23 cellular contexts compared by ENCODE assay signal in the genomic region with DNA sequence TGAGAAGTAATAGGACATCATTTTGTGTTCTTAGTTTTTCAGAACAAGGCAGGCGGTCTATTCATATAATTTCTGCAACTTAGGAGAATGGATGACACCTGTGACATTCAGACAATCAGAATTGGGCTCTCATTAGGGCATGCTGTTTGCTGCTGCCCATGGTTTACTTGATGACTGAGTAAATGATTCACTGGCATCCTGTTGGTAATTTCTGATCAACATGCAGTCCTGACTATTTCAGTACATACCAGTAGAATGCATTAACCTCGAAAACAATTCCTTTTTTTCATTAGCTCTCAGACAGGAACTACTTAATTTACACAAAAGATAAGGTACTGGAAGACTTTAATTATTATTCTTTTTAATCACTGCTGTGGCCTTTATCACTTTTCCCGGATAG.
"Had no signal": no experiment of that assay in that cellular context is flagged by ENCODE, and none has a peak within 500 bp of the region (broad histone marks: within the 10 kb centered on the region; RNA-seq: fewer than 3 reads in every experiment).

No MANE protein-coding gene starts in this region.

- H3K27ac ChIP-seq: colonic mucosa, epithelial cell of prostate, esophagus squamous epithelium, gastrocnemius medialis, heart right ventricle, left lung, lower lobe of right lung had no signal

- H3K9me3 ChIP-seq: colonic mucosa, esophagus squamous epithelium, gastrocnemius medialis, mucosa of descending colon had no signal

- H3K27me3 Mint-ChIP-seq: dendritic cell treated with granulocyte-macrophage colony-stimulating factor and Interleukin-4, amounts not matched to agents 40 ng/mL and 50 ng/mL, for 4 days; effector memory CD8-positive, alpha-beta T cell; naive B cell had no signal

- H3K4me1 ChIP-seq: colonic mucosa, esophagus squamous epithelium, gastrocnemius medialis, heart right ventricle, left lung, lower lobe of right lung had no signal

- DNase-seq: colonic mucosa; cortex of kidney; effector memory CD8-positive, alpha-beta T cell; endodermal cell; erythroblast; esophagus squamous epithelium; foreskin fibroblast; foreskin melanocyte; gastrocnemius medialis; glutamatergic neuron; head of caudate nucleus; heart right ventricle; hippocampal formation; left cardiac atrium; left lung; left ventricle myocardium superior; lower lobe of right lung; mesenchymal stem cell; mucosa of descending colon; naive B cell had no signal

- H3K4me3 ChIP-seq: colonic mucosa, esophagus squamous epithelium, gastrocnemius medialis, heart right ventricle, left lung, lower lobe of right lung, mucosa of descending colon had no signal

- H3K4me1 Mint-ChIP-seq: mesothelial cell of epicardium, naive B cell had no signal

- H3K36me3 Mint-ChIP-seq: mesothelial cell of epicardium, naive B cell had no signal

- H3K4me3 Mint-ChIP-seq: dendritic cell treated with granulocyte-macrophage colony-stimulating factor and Interleukin-4, amounts not matched to agents 40 ng/mL and 50 ng/mL, for 4 days; effector memory CD8-positive, alpha-beta T cell; endodermal cell; mesothelial cell of epicardium; naive B cell had no signal

- H3K27ac Mint-ChIP-seq: dendritic cell treated with granulocyte-macrophage colony-stimulating factor and Interleukin-4, amounts not matched to agents 40 ng/mL and 50 ng/mL, for 4 days; effector memory CD8-positive, alpha-beta T cell; endodermal cell; mesothelial cell of epicardium had no signal

- H3K27me3 ChIP-seq: colonic mucosa, esophagus squamous epithelium, gastrocnemius medialis, heart right ventricle, left lung had no signal
